29 cellular contexts compared by ENCODE assay signal in genomic region chr6:104166055-104166668, GRCh38.
"Had no signal": no experiment of that assay in that cellular context is flagged by ENCODE, and none has a peak within 500 bp of the region (broad histone marks: within the 10 kb centered on the region; RNA-seq: fewer than 3 reads in every experiment).

No MANE protein-coding gene starts in this region.

- H3K27me3 ChIP-seq: stomach, suprapubic skin, testis, thyroid gland, tibial artery, tibial nerve, transverse colon, upper lobe of left lung, upper lobe of right lung, uterus, vagina had no signal

- H3K36me3 Mint-ChIP-seq: stimulated activated effector memory CD8-positive, alpha-beta T cell treated with anti-CD3 and anti-CD28 coated beads, Interleukin-12 subunit alpha, Interleukin-12 subunit beta, amount 100 ng/mL, for 72 hours; stimulated activated memory B cell treated with anti-CD40 and anti-IgM and Interleukin-4, amounts not matched to agents 10 μg/mL and 1 μg/mL and 100 μg/mL, for 72 hours; stimulated activated naive B cell treated with anti-CD40 and anti-IgM and Interleukin-4, amounts not matched to agents 10 μg/mL and 1 μg/mL and 100 μg/mL, for 72 hours; type B pancreatic cell had no signal

- H3K4me1 ChIP-seq: stomach, suprapubic skin, testis, thyroid gland, tibial nerve, transverse colon, upper lobe of left lung, upper lobe of right lung, uterus, vagina had no signal

- ATAC-seq: stimulated activated effector memory CD8-positive, alpha-beta T cell treated with anti-CD3 and anti-CD28 coated beads, Interleukin-12 subunit alpha, Interleukin-12 subunit beta, amount 100 ng/mL, for 72 hours; stimulated activated memory B cell treated with anti-CD40 and anti-IgM and Interleukin-4, amounts not matched to agents 10 μg/mL and 1 μg/mL and 100 μg/mL, for 72 hours; stimulated activated naive B cell treated with anti-CD40 and anti-IgM and Interleukin-4, amounts not matched to agents 10 μg/mL and 1 μg/mL and 100 μg/mL, for 72 hours; stimulated activated naive CD8-positive, alpha-beta T cell treated with anti-CD3 and anti-CD28 coated beads, Interleukin-15, amount 100 ng/mL, for 72 hours; stimulated activated naive CD8-positive, alpha-beta T cell treated with anti-CD3 and anti-CD28 coated beads, Interleukin-15, Interleukin-2, amounts not matched to agents 100 U/mL and 50 U/mL, for 24 hours; upper lobe of right lung had no signal

- DNase-seq: stimulated activated CD4-positive, alpha-beta T cell treated with anti-CD3 and anti-CD28 coated beads, Interleukin-2, amount 100 ng/mL, for 48 hours; stimulated activated CD4-positive, alpha-beta T cell treated with anti-CD3 and anti-CD28 coated beads, Interleukin-4, amount 100 ng/mL, for 1 hour; stimulated activated CD4-positive, alpha-beta T cell treated with anti-CD3 and anti-CD28 coated beads, Interleukin-4, amount 100 ng/mL, for 24 hours; stimulated activated CD4-positive, alpha-beta T cell treated with anti-CD3 and anti-CD28 coated beads, Interleukin-4, amount 100 ng/mL, for 4 hours; stimulated activated CD8-positive, alpha-beta memory T cell treated with anti-CD3 and anti-CD28 coated beads, Interleukin-4, amount 100 ng/mL, for 48 hours; stimulated activated naive B cell treated with anti-CD40 and anti-IgM and Interleukin-4, amounts not matched to agents 10 μg/mL and 1 μg/mL and 100 μg/mL, for 72 hours; stimulated activated naive CD4-positive, alpha-beta T cell; stimulated activated naive CD4-positive, alpha-beta T cell treated with Interleukin-2 at 50 U/mL for 16 hours; stimulated activated naive CD8-positive, alpha-beta T cell treated with anti-CD3 and anti-CD28 coated beads, Interleukin-15, amount 100 ng/mL, for 72 hours; stimulated activated naive CD8-positive, alpha-beta T cell treated with anti-CD3 and anti-CD28 coated beads, Interleukin-15, Interleukin-2, amounts not matched to agents 100 U/mL and 50 U/mL, for 24 hours; stomach; substantia nigra; testis; thyroid gland; tibial artery; transverse colon; trophoblast cell; upper lobe of right lung; uterus had no signal

- H3K27me3 Mint-ChIP-seq: stimulated activated memory B cell treated with anti-CD40 and anti-IgM and Interleukin-4, amounts not matched to agents 10 μg/mL and 1 μg/mL and 100 μg/mL, for 72 hours; stimulated activated naive B cell treated with anti-CD40 and anti-IgM and Interleukin-4, amounts not matched to agents 10 μg/mL and 1 μg/mL and 100 μg/mL, for 72 hours; stimulated activated naive CD8-positive, alpha-beta T cell treated with anti-CD3 and anti-CD28 coated beads, Interleukin-15, amount 100 ng/mL, for 72 hours; stimulated activated naive CD8-positive, alpha-beta T cell treated with anti-CD3 and anti-CD28 coated beads, Interleukin-15, Interleukin-2, amounts not matched to agents 100 ng/mL and 50 ng/mL, for 24 hours; type B pancreatic cell had no signal

- H3K4me3 ChIP-seq: stomach, suprapubic skin, testis, thoracic aorta, thyroid gland, tibial artery, tibial nerve, transverse colon, upper lobe of left lung, upper lobe of right lung, uterus, vagina had no signal

- H3K36me3 ChIP-seq: stomach, suprapubic skin, thoracic aorta, thyroid gland, tibial artery, tibial nerve, transverse colon, upper lobe of left lung, upper lobe of right lung, uterus, vagina had no signal

- H3K27ac ChIP-seq: stomach, suprapubic skin, testis, thoracic aorta, thyroid gland, tibial artery, tibial nerve, transverse colon, upper lobe of left lung, upper lobe of right lung, uterus, vagina had no signal

- H3K9me3 ChIP-seq: testis, thyroid gland, uterus, vagina had no signal

- H3K4me1 Mint-ChIP-seq: stimulated activated effector memory CD8-positive, alpha-beta T cell treated with anti-CD3 and anti-CD28 coated beads, Interleukin-12 subunit alpha, Interleukin-12 subunit beta, amount 100 ng/mL, for 72 hours; stimulated activated memory B cell treated with anti-CD40 and anti-IgM and Interleukin-4, amounts not matched to agents 10 μg/mL and 1 μg/mL and 100 μg/mL, for 72 hours; stimulated activated naive B cell treated with anti-CD40 and anti-IgM and Interleukin-4, amounts not matched to agents 10 μg/mL and 1 μg/mL and 100 μg/mL, for 72 hours; stimulated activated naive CD8-positive, alpha-beta T cell treated with anti-CD3 and anti-CD28 coated beads, Interleukin-15, amount 100 ng/mL, for 72 hours had no signal

- H3K4me3 Mint-ChIP-seq: stimulated activated effector memory CD8-positive, alpha-beta T cell treated with anti-CD3 and anti-CD28 coated beads, Interleukin-12 subunit alpha, Interleukin-12 subunit beta, amount 100 ng/mL, for 72 hours; stimulated activated memory B cell treated with anti-CD40 and anti-IgM and Interleukin-4, amounts not matched to agents 10 μg/mL and 1 μg/mL and 100 μg/mL, for 72 hours; stimulated activated naive B cell treated with anti-CD40 and anti-IgM and Interleukin-4, amounts not matched to agents 10 μg/mL and 1 μg/mL and 100 μg/mL, for 72 hours; stimulated activated naive CD8-positive, alpha-beta T cell treated with anti-CD3 and anti-CD28 coated beads, Interleukin-15, amount 100 ng/mL, for 72 hours; stimulated activated naive CD8-positive, alpha-beta T cell treated with anti-CD3 and anti-CD28 coated beads, Interleukin-15, Interleukin-2, amounts not matched to agents 100 ng/mL and 50 ng/mL, for 24 hours; type B pancreatic cell had no signal

- H3K27ac Mint-ChIP-seq: stimulated activated effector memory CD8-positive, alpha-beta T cell treated with anti-CD3 and anti-CD28 coated beads, Interleukin-12 subunit alpha, Interleukin-12 subunit beta, amount 100 ng/mL, for 72 hours; stimulated activated memory B cell treated with anti-CD40 and anti-IgM and Interleukin-4, amounts not matched to agents 10 μg/mL and 1 μg/mL and 100 μg/mL, for 72 hours; stimulated activated naive B cell treated with anti-CD40 and anti-IgM and Interleukin-4, amounts not matched to agents 10 μg/mL and 1 μg/mL and 100 μg/mL, for 72 hours; stimulated activated naive CD8-positive, alpha-beta T cell treated with anti-CD3 and anti-CD28 coated beads, Interleukin-15, amount 100 ng/mL, for 72 hours; stimulated activated naive CD8-positive, alpha-beta T cell treated with anti-CD3 and anti-CD28 coated beads, Interleukin-15, Interleukin-2, amounts not matched to agents 100 ng/mL and 50 ng/mL, for 24 hours; type B pancreatic cell had no signal

- FAIRE-seq: urothelium cell line had no signal
